In the genomic region with DNA sequence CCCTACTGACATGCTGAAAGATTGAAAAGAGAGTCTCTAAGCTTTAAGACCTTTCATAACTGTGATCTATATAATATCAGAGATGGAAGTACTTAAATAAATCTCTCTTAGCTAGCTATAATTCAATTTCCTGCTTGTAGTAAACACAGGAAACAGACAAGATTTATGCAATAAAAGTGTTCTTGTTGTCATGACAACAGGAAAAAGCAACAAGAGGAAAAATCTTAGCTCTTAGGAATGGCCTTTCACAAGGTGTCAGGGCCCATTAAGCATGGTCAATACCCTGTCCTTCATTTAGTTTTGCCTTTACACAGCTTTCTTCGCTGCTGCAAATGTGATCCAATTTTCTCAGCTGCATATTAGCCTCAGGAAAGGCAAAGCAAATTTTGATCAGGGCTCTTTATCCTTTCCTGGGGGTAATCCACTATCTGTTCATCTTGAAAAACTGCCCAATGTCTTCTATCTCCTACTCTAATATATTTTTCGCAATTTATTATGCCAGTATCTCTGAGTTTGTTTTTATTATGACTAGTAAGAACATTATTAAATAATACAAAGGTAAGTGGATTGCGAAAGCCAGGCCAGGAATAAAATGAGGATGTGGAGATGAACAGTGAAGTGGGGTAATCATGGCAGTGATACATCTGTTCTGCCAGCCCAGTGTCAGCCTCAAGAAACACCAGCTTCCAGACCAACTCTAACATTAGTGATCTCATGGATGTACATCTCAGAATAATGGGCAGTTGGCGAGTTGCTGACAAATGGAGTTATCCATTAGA, we compare ENCODE assay signal across 13 cellular contexts. TPM values are rescaled to one million over a fixed set of nuclear protein-coding genes. Genes with fewer than 3 reads are reported as not detected.
DNase-seq lines count a peak whose midpoint lies in the region; ATAC-seq, FAIRE-seq and TF ChIP-seq lines count a peak whose summit lies in the region.
"Had no signal": no experiment of that assay in that cellular context is flagged by ENCODE, and none has a peak within 500 bp of the region (broad histone marks: within the 10 kb centered on the region; RNA-seq: fewer than 3 reads in every experiment).

No MANE protein-coding gene starts in this region.

- no peaks in the 10 kb centered on the region for H3K27me3 ChIP-seq in CD4-positive, CD25-positive, alpha-beta regulatory T cell (ENCODE audit: control insufficient read depth, insufficient read depth, low read length)
- no peaks in the 10 kb centered on the region for H3K27me3 ChIP-seq in bronchial epithelial cell (ENCODE audit: control insufficient read depth, insufficient read depth, low read length)
- no peaks in the 10 kb centered on the region for H3K27me3 ChIP-seq in esophagus squamous epithelium
- H3K27me3 ChIP-seq: brain microvascular endothelial cell, esophagus muscularis mucosa, testis had no signal

- peaks cover 24% of the 10 kb centered on the region for H3K4me1 ChIP-seq in CD4-positive, CD25-positive, alpha-beta regulatory T cell (ENCODE audit: control insufficient read depth, insufficient read depth, low read length, poor library complexity, severe bottlenecking)
- no peaks in the 10 kb centered on the region for H3K4me1 ChIP-seq in esophagus squamous epithelium
- H3K4me1 ChIP-seq: esophagus muscularis mucosa, testis had no signal

- no peaks in the 10 kb centered on the region for H3K9me3 Mint-ChIP-seq in CD4-positive, CD25-positive, alpha-beta regulatory T cell

- no peaks in the 10 kb centered on the region for H3K9me3 ChIP-seq in CD4-positive, CD25-positive, alpha-beta regulatory T cell (ENCODE audit: control insufficient read depth in 2 of 2, low read length in 2 of 2)
- no peaks in the 10 kb centered on the region for H3K9me3 ChIP-seq in esophagus squamous epithelium
- H3K9me3 ChIP-seq: esophagus muscularis mucosa, testis had no signal

- TF ChIP-seq POLR2A in esophagus squamous epithelium (IDR thresholded peaks at IDR 0.05) = no peak

- ATAC-seq in CD4-positive, CD25-positive, alpha-beta regulatory T cell (ENCODE audit: low read depth in 2 of 2) = no peak
- ATAC-seq in left cardiac atrium = no peak

- no peak for TF ChIP-seq CTCF in bronchial epithelial cell (IDR thresholded peaks at IDR 0.05; ENCODE audit: insufficient read depth, low read length, severe bottlenecking)
- no peak for TF ChIP-seq CTCF in esophagus squamous epithelium (IDR thresholded peaks at IDR 0.05)

- H3K27ac Mint-ChIP-seq in CD4-positive, CD25-positive, alpha-beta regulatory T cell = peak overlapping the region; percentile 51 to 74 (median 67)

- H3K36me3 ChIP-seq in CD4-positive, CD25-positive, alpha-beta regulatory T cell (ENCODE audit: control insufficient read depth, insufficient read depth, low read length) = peaks cover 2% of the 10 kb centered on the region
- no peaks in the 10 kb centered on the region for H3K36me3 ChIP-seq in bronchial epithelial cell (ENCODE audit: control insufficient read depth, insufficient read depth, low read length)
- no peaks in the 10 kb centered on the region for H3K36me3 ChIP-seq in esophagus squamous epithelium
- H3K36me3 ChIP-seq: brain microvascular endothelial cell, esophagus muscularis mucosa had no signal

- no peak overlapping the region for H3K4me3 ChIP-seq in CD4-positive, CD25-positive, alpha-beta regulatory T cell (ENCODE audit: low read depth, low read length)
- H3K4me3 ChIP-seq in bronchial epithelial cell (ENCODE audit: low read depth, low read length) (no peak overlapping the region), esophagus squamous epithelium (no peak overlapping the region)
- H3K4me3 ChIP-seq: esophagus muscularis mucosa, testis had no signal

- WGBS in esophagus squamous epithelium, 2 donors = 84% methylated on average over 4 of the region's 4 CpGs

- no peak overlapping the region for H3K27ac ChIP-seq in CD4-positive, CD25-positive, alpha-beta regulatory T cell (ENCODE audit: insufficient read depth, low read length, poor library complexity, severe bottlenecking)
- H3K27ac ChIP-seq in esophagus squamous epithelium = no peak overlapping the region
- H3K27ac ChIP-seq: brain microvascular endothelial cell, esophagus muscularis mucosa, testis had no signal

- H3K27me3 Mint-ChIP-seq in CD4-positive, CD25-positive, alpha-beta regulatory T cell = no peaks in the 10 kb centered on the region

- peak in 2 of 3 donors; percentile 16 to 32 for DNase-seq in CD4-positive, CD25-positive, alpha-beta regulatory T cell
- DNase-seq in HT1080 (ENCODE audit: low read depth) (peak; percentile 30), bronchial epithelial cell (ENCODE audit: low read depth) (peak; percentile 73), kidney tubule cell (ENCODE audit: low spot score) (peak; percentile 33), mesenteric fat pad (ENCODE audit: low spot score) (no peak), NCI-H187 treated with DMSO at 0.1 percent for 48 hours (lab: John Stamatoyannopoulos, UW) (no peak), esophagus squamous epithelium (lab: John Stamatoyannopoulos, UW) (no peak), left cardiac atrium (no peak)
- DNase-seq: activated CD4-positive, alpha-beta T cell treated with anti-CD3 and anti-CD28 coated beads, Interleukin-2, amount 50 U/mL, for 4 hours; brain microvascular endothelial cell; RPMI8226; testis had no signal

- no peak for FAIRE-seq in bronchial epithelial cell (lab: Jason Lieb, UNC)

- intact Hi-C loops in esophagus squamous epithelium (cut with DNase I) = no loop called here
- intact Hi-C loops in left cardiac atrium (cut with DNase I) = no loop called here

- H3K36me3 Mint-ChIP-seq in CD4-positive, CD25-positive, alpha-beta regulatory T cell = peaks cover 30% of the 10 kb centered on the region

- H3K4me1 Mint-ChIP-seq in CD4-positive, CD25-positive, alpha-beta regulatory T cell = peaks cover 43 to 66% (median 53%) of the 10 kb centered on the region in 4 donors

- peak overlapping the region in 3 of 4 donors; percentile 2 to 52 (median 33) for H3K4me3 Mint-ChIP-seq in CD4-positive, CD25-positive, alpha-beta regulatory T cell

RNA-seq across cellular contexts. Expression of a gene that starts 28.7 kb away (rescaled TPM):
- total RNA-seq in CD4-positive, CD25-positive, alpha-beta regulatory T cell = 59.9 TPM
- polyA plus RNA-seq in CD4-positive, CD25-positive, alpha-beta regulatory T cell = 10 to 100 TPM; 13.6 to 18.1 (median 17.7) TPM
- total RNA-seq in HT1080 (2014; rRNA removed; shearing (Covaris generic)) = 0.02 and 0.07 TPM in 2 replicates
- polyA plus RNA-seq in HT1080 (2015; cell fraction: cytosol; rRNA removed) = 0.03 and 0.06 TPM in 2 replicates
- polyA plus RNA-seq in HT1080 (2015; cell fraction: nucleus; rRNA removed) = 0.07 TPM in 1 of 2 replicates, not detected in the other
- total RNA-seq in bronchial epithelial cell (0.53 and 1.3 TPM in 2 replicates), mesenteric fat pad (1.5 TPM), esophagus squamous epithelium (1 to 10 TPM; 3.8 to 4.4 (median 4.3) TPM), left cardiac atrium (under 1 TPM; 0.71 to 0.79 TPM)

RNA-seq across cellular contexts. Expression of a gene that starts 46.1 kb away (rescaled TPM):
- 10.5 TPM for total RNA-seq in CD4-positive, CD25-positive, alpha-beta regulatory T cell
- 1 to 10 TPM; 2.3 to 4.0 (median 2.6) TPM for polyA plus RNA-seq in CD4-positive, CD25-positive, alpha-beta regulatory T cell
- 7.2 and 8.0 TPM in 2 replicates for total RNA-seq in HT1080 (2014; rRNA removed; shearing (Covaris generic))
- 12.7 and 21.2 TPM in 2 replicates for polyA plus RNA-seq in HT1080 (2015; cell fraction: cytosol; rRNA removed)
- 22.0 and 31.1 TPM in 2 replicates for polyA plus RNA-seq in HT1080 (2015; cell fraction: nucleus; rRNA removed)
- total RNA-seq in bronchial epithelial cell (7.4 and 7.7 TPM in 2 replicates), mesenteric fat pad (9.9 TPM), esophagus squamous epithelium (10 to 100 TPM in 1 of 4 donors, 1 to 10 TPM in 3; 3.1 to 14.5 (median 7.6) TPM), left cardiac atrium (1 to 10 TPM; 6.3 to 7.8 TPM)

Comparison
In these comparisons a context has a peak if more than half of its experiments do, and no peak if none do; other contexts are left out.
1. DNase-seq: peak in CD4-positive, CD25-positive, alpha-beta regulatory T cell (2 of 3), HT1080 (single experiment), bronchial epithelial cell (single experiment) and kidney tubule cell (single experiment); none in mesenteric fat pad (single experiment), NCI-H187 treated with DMSO at 0.1 percent for 48 hours (single experiment), esophagus squamous epithelium (single experiment) and left cardiac atrium (single experiment).
2. RNA of a gene that starts 28.7 kb away (total RNA-seq): 59.9 TPM in CD4-positive, CD25-positive, alpha-beta regulatory T cell (single experiment); 3.8 to 4.4 TPM in esophagus squamous epithelium, 1.5 TPM in mesenteric fat pad (single experiment), 0.71 to 0.79 TPM in left cardiac atrium, 0.53 to 1.3 TPM in bronchial epithelial cell and 0.02 to 0.07 TPM in HT1080; every median in the first group is over 10 times any median in the second.